Comparison of ENCODE assay signal across 8 cellular contexts in the genomic region with DNA sequence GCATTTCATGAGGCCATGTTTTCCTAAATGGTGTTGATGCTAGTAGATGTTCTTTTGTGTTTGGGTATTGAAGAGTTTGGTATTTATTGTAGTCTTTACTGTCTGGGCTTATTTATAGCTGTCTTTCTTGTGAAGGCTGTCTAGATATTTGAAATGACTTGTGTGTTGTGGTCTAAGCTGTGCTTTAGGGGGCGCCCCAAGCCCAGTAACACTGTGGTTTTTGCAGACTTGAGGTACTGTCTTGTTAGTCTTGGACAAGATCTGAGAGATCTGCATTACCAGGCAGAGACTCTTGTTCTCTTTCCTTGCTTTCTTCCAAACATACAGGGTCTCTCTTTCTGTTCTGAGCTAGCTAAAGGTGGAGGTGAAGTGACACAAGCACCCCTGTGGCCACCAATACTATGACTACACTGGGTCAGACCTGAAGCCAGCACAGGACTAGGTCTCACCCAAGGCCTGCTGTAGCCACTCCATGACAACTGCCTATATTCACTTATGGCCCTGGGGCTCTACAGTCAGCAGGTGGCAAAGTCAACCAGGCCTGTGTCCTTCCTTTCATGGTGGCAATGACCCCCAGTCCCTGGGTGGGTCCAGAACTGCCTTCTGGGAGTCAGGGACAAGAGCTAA.
A peak's percentile ranks its signal among the peaks of the same experiment; 100 is the strongest.
DNase-seq lines count a peak whose midpoint lies in the region; ATAC-seq and TF ChIP-seq lines count a peak whose summit lies in the region.

No MANE protein-coding gene starts in this region.

- in situ Hi-C loops in mammary epithelial cell (cut with MboI; ENCODE audit: low sequenced_read_pairs in 2 of 2) = loop anchor here (10.0 to 25.0 kb wide), 2 partner anchors 493 to 500 kb away; no protein-coding TSS in a partner anchor

- H3K4me2 ChIP-seq in mammary epithelial cell (ENCODE audit: insufficient read depth, low read depth, low read length) = no peak overlapping the region
- no peak overlapping the region for H3K4me2 ChIP-seq in neural cell (ENCODE audit: low read length)

- ATAC-seq in HG03103 (IDR thresholded peaks at IDR 0.05; ENCODE audit: low read depth, unreplicated experiment) = peak; percentile 77

- no peak for TF ChIP-seq EP300 in neural cell (conservative IDR thresholded peaks at IDR 0.05; ENCODE audit: poor library complexity, severe bottlenecking)

- no peak overlapping the region for H3K4me3 ChIP-seq in Peyer's patch
- no peak overlapping the region for H3K4me3 ChIP-seq in mammary epithelial cell (replicated peaks in 1 of 3; ENCODE audit: insufficient read depth in 1 of 3, low read depth in 2 of 3, low read length in 3 of 3)
- no peak overlapping the region for H3K4me3 ChIP-seq in neural cell (ENCODE audit: low read length)
- no peak overlapping the region for H3K4me3 ChIP-seq in coronary artery

- no peaks in the 10 kb centered on the region for H4K20me1 ChIP-seq in mammary epithelial cell (ENCODE audit: insufficient read depth, low read length)
- no peaks in the 10 kb centered on the region for H4K20me1 ChIP-seq in neural cell (ENCODE audit: insufficient read depth)

- H3K4me1 ChIP-seq in Peyer's patch = peaks cover 0 to 3% (median 0%) of the 10 kb centered on the region in 4 donors
- H3K4me1 ChIP-seq in mammary epithelial cell (ENCODE audit: insufficient read depth, low read length) = no peaks in the 10 kb centered on the region

- TF ChIP-seq CTCF in Peyer's patch (IDR thresholded peaks at IDR 0.05) = peak in 4 of 6 experiments; percentile 13 to 73 (median 61)
- TF ChIP-seq CTCF in mammary epithelial cell (conservative IDR thresholded peaks at IDR 0.05 in 1 of 2, IDR thresholded peaks at IDR 0.05 in 1 of 2; ENCODE audit: extremely low read depth in 1 of 2, insufficient read depth in 1 of 2, low read depth in 1 of 2, low read length in 2 of 2) = peak; percentile 50 to 72
- TF ChIP-seq CTCF in neural cell (IDR thresholded peaks at IDR 0.05; ENCODE audit: poor library complexity, severe bottlenecking) = peak; percentile 15
- no peak for TF ChIP-seq CTCF in coronary artery (IDR thresholded peaks at IDR 0.05)

- H2AFZ ChIP-seq in mammary epithelial cell (ENCODE audit: low read depth, low read length) (peak overlapping the region; percentile 36), neural cell (ENCODE audit: low read depth, low read length) (no peak overlapping the region)

- no peaks in the 10 kb centered on the region for H3K36me3 ChIP-seq in Peyer's patch
- H3K36me3 ChIP-seq in mammary epithelial cell (ENCODE audit: insufficient read depth, low read length) = no peaks in the 10 kb centered on the region
- H3K36me3 ChIP-seq in neural cell (ENCODE audit: insufficient read depth, low read length) = no peaks in the 10 kb centered on the region

- no peak overlapping the region for H3K9ac ChIP-seq in mammary epithelial cell (ENCODE audit: insufficient read depth, low read length)
- H3K9ac ChIP-seq in neural cell (ENCODE audit: low read length) = no peak overlapping the region

- H3K27ac ChIP-seq in Peyer's patch = no peak overlapping the region
- H3K27ac ChIP-seq in mammary epithelial cell (ENCODE audit: insufficient read depth, low read depth, low read length) = no peak overlapping the region
- no peak overlapping the region for H3K27ac ChIP-seq in neural cell (ENCODE audit: low read length)
- no peak overlapping the region for H3K27ac ChIP-seq in coronary artery

- CTCF ChIA-PET in mammary epithelial cell (lab: Charles Lee; ENCODE audit: low non-redundant PET) = interaction anchor here (0.6 to 1.0 kb wide), 8 partner anchors 9 to 1098 kb away, joined by 3 to 5 read pairs (median 3); no protein-coding TSS in a partner anchor

- intact Hi-C loops in mammary epithelial cell (cut with micrococcal nuclease) = loop anchor here (1.0 to 5.0 kb wide), 4 partner anchors 85 to 863 kb away; no protein-coding TSS in a partner anchor

- no peaks in the 10 kb centered on the region for H3K9me2 ChIP-seq in neural cell (ENCODE audit: insufficient read depth, low read length)

- peak; percentile 34 for TF ChIP-seq RAD21 in neural cell (conservative IDR thresholded peaks at IDR 0.05)

- TF ChIP-seq POLR2A in Peyer's patch (IDR thresholded peaks at IDR 0.05) = no peak

- H3K9me3 ChIP-seq in Peyer's patch (no peaks in the 10 kb centered on the region), mammary epithelial cell (replicated peaks; ENCODE audit: insufficient read depth, low read length) (no peaks in the 10 kb centered on the region), neural cell (ENCODE audit: low read length) (peaks cover 6% of the 10 kb centered on the region)

- no peaks in the 10 kb centered on the region for H3F3A ChIP-seq in neural cell (ENCODE audit: insufficient read depth, low read length, poor library complexity, severe bottlenecking)

- DNase-seq in activated T-cell treated with anti-CD3 and anti-CD28 coated beads for 24 hours (ENCODE audit: low read depth) (peak; percentile 18), activated T-cell treated with anti-CD3 and anti-CD28 coated beads for 4 hours (no peak), Peyer's patch (peak in 2 of 3 donors; percentile 60 to 66), mammary epithelial cell (peak; percentile 47), coronary artery (ENCODE audit: low spot score) (no peak)
- DNase-seq in activated effector memory CD4-positive, alpha-beta T cell treated with anti-CD3 and anti-CD28 coated beads, Interleukin-2, amount 50 U/mL, for 16 hours = no peak

- dilution Hi-C loops in mammary epithelial cell (cut with HindIII; ENCODE audit: low sequenced_read_pairs) = no loop called here

- BruUV-seq in mammary epithelial cell (replicated peaks; lab: Mats Ljungman, UMichigan) = no TSS peak

- WGBS in mammary epithelial cell (ENCODE audit: low coverage, missing lambda C conversion rate) = 0% methylated on average over 1 of the region's 1 CpG

- H3K27me3 ChIP-seq in Peyer's patch (no peaks in the 10 kb centered on the region), mammary epithelial cell (ENCODE audit: insufficient read depth, low read length) (no peaks in the 10 kb centered on the region), neural cell (ENCODE audit: insufficient read depth, low read depth, low read length) (no peaks in the 10 kb centered on the region)

- H3K79me2 ChIP-seq in mammary epithelial cell (ENCODE audit: insufficient read depth, low read length) = no peaks in the 10 kb centered on the region
- H3K79me2 ChIP-seq in neural cell (replicated peaks; ENCODE audit: insufficient read depth, low read length) = no peaks in the 10 kb centered on the region

TF ChIP-seq in neural cell, 6 proteins besides CTCF, POLR2A, EP300 and RAD21:
- TF ChIP-seq EZH2 (IDR thresholded peaks at IDR 0.05; ENCODE audit: borderline replicate concordance, insufficient read depth, low read length, poor library complexity, severe bottlenecking) (no peak), MXI1 (conservative IDR thresholded peaks at IDR 0.05; ENCODE audit: poor library complexity, severe bottlenecking) (no peak), POLR2AphosphoS5 (IDR thresholded peaks at IDR 0.05) (no peak), SMC3 (conservative IDR thresholded peaks at IDR 0.05; ENCODE audit: poor library complexity) (peak; percentile 32), TAF1 (IDR thresholded peaks at IDR 0.05; ENCODE audit: low read depth) (no peak)
- TF ChIP-seq, protein P1, sequence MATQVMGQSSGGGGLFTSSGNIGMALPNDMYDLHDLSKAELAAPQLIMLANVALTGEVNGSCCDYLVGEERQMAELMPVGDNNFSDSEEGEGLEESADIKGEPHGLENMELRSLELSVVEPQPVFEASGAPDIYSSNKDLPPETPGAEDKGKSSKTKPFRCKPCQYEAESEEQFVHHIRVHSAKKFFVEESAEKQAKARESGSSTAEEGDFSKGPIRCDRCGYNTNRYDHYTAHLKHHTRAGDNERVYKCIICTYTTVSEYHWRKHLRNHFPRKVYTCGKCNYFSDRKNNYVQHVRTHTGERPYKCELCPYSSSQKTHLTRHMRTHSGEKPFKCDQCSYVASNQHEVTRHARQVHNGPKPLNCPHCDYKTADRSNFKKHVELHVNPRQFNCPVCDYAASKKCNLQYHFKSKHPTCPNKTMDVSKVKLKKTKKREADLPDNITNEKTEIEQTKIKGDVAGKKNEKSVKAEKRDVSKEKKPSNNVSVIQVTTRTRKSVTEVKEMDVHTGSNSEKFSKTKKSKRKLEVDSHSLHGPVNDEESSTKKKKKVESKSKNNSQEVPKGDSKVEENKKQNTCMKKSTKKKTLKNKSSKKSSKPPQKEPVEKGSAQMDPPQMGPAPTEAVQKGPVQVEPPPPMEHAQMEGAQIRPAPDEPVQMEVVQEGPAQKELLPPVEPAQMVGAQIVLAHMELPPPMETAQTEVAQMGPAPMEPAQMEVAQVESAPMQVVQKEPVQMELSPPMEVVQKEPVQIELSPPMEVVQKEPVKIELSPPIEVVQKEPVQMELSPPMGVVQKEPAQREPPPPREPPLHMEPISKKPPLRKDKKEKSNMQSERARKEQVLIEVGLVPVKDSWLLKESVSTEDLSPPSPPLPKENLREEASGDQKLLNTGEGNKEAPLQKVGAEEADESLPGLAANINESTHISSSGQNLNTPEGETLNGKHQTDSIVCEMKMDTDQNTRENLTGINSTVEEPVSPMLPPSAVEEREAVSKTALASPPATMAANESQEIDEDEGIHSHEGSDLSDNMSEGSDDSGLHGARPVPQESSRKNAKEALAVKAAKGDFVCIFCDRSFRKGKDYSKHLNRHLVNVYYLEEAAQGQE (IDR thresholded peaks at IDR 0.05; ENCODE audit: borderline replicate concordance) = no peak

Comparison
In these comparisons a context has a peak if more than half of its experiments do, and no peak if none do; other contexts are left out.
1. DNase-seq: peak in activated T-cell treated with anti-CD3 and anti-CD28 coated beads for 24 hours (single experiment), Peyer's patch (2 of 3) and mammary epithelial cell (single experiment); none in activated T-cell treated with anti-CD3 and anti-CD28 coated beads for 4 hours (single experiment), coronary artery (single experiment) and activated effector memory CD4-positive, alpha-beta T cell treated with anti-CD3 and anti-CD28 coated beads, Interleukin-2, amount 50 U/mL, for 16 hours (single experiment).